In the genomic region with DNA sequence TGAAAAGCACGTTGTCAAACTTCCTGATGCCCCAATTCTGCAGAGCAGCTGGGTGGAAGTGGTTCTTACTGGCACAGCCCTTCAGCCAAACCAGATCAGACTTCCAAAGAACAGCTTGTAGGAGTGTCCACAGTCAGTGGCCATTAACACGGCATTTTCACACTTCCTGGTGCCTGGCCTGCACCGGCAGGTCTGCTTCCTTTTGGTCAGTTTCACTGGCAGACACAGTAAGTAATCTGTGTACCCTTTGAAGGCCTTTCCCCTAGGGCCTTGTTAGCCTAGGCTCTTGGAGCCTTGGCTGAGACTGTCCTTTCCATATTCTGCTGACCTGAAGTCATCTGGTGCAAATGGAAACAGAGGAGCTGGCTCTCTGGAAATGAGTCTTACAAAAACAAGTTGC, we compare ENCODE assay signal across 14 cellular contexts.
"Had no signal": no experiment of that assay in that cellular context is flagged by ENCODE, and none has a peak within 500 bp of the region (broad histone marks: within the 10 kb centered on the region; RNA-seq: fewer than 3 reads in every experiment).

No MANE protein-coding gene starts in this region.

- H3K4me1 ChIP-seq: parathyroid adenoma had no signal

- H3K4me3 ChIP-seq: lung had no signal

- H3K36me3 ChIP-seq: brain microvascular endothelial cell had no signal

- H3K27me3 ChIP-seq: brain microvascular endothelial cell had no signal

- DNase-seq: activated CD4-positive, alpha-beta T cell treated with anti-CD3 and anti-CD28 coated beads, Interleukin-2, amount 10 ng/mL, durations not matched to agents 7 days and 5 days; activated CD4-positive, CD25-positive, alpha-beta regulatory T cell; activated CD8-positive, alpha-beta memory T cell treated with anti-CD3 and anti-CD28 coated beads, Interleukin-2, amount 50 U/mL, for 48 hours; activated naive CD8-positive, alpha-beta T cell treated with anti-CD3 and anti-CD28 coated beads for 36 hours; brain microvascular endothelial cell; cerebellar nuclear complex; effector memory CD4-positive, alpha-beta T cell; foreskin melanocyte; immature natural killer cell; left cardiac atrium; naive B cell; stimulated activated CD4-positive, alpha-beta T cell treated with anti-CD3 and anti-CD28 coated beads, Interleukin-1b, Interleukin-23, amount 100 ng/mL, for 48 hours had no signal
